Comparison of ENCODE assay signal across 8 cellular contexts in genomic region chr19:57389730-57390598, GRCh38. TPM values are rescaled to one million over a fixed set of nuclear protein-coding genes. Genes with fewer than 3 reads are reported as not detected.
DNase-seq lines count a peak whose midpoint lies in the region; ATAC-seq and TF ChIP-seq lines count a peak whose summit lies in the region.

Gene ZNF548 (plus strand): TSS chr19:57389854. CDS start chr19:57390100, 246 bp downstream.

- H3K27me3 ChIP-seq in left lung, result no peaks in the 10 kb centered on the region

- H3K4me1 ChIP-seq in left lung, result peaks cover 13 to 20% of the 10 kb centered on the region in 2 donors

- H3K9me3 Mint-ChIP-seq in CD14-positive monocyte, result peaks cover 19 to 67% (median 38%) of the 10 kb centered on the region in 7 donors

- peaks cover 0 to 7% of the 10 kb centered on the region in 2 donors for H3K9me3 ChIP-seq in left lung

- ATAC-seq in GM19351 (IDR thresholded peaks at IDR 0.05; ENCODE audit: unreplicated experiment) (peak; percentile 98), HG03521 (IDR thresholded peaks at IDR 0.05; ENCODE audit: unreplicated experiment) (peak; percentile 96), left lung (peak; percentile 99)

- intact Hi-C loops in CD14-positive monocyte (cut with micrococcal nuclease) (loop anchor here (1.0 to 10.0 kb wide), 5 partner anchors 21 to 245 kb away; partner anchors contain the start of genes ZNF17 (in 2 of the 2), TRAPPC2B (in 1 of the 2), ZNF211 (in 1 of the 2) and ZNF304 (in 1 of the 2)), left lung (cut with DNase I) (no loop called here)

- peaks cover 0 to 13% of the 10 kb centered on the region in 2 donors for H3K36me3 ChIP-seq in left lung

- H3K4me3 Mint-ChIP-seq in CD14-positive monocyte, result peak within 1 kb of the TSS; percentile 91 to 98

- peak within 1 kb of the TSS; percentile 87 to 95 (median 91) for H3K27ac Mint-ChIP-seq in CD14-positive monocyte

- DNase-seq in CD14-positive monocyte (ENCODE audit: low spot score) (peak; percentile 98), NCI-H748 treated with DMSO at 0.1 percent for 48 hours (lab: John Stamatoyannopoulos, UW) (peak; percentile 98), dedifferentiated amniotic fluid mesenchymal stem cell (ENCODE audit: extremely low spot score) (peak; percentile 97), left lung (peak; percentile 94 to 95)
- DNase-seq in activated CD4-positive, alpha-beta T cell treated with anti-CD3 and anti-CD28 coated beads, Interleukin-2, amount 50 U/mL, for 24 hours (ENCODE audit: low read depth in 1 of 2, low spot score in 1 of 2), result peak; percentile 95 to 96
- peak; percentile 89 to 92 for DNase-seq in stimulated activated CD4-positive, alpha-beta T cell treated with anti-CD3 and anti-CD28 coated beads, Interleukin-2, amount 100 ng/mL, for 48 hours

- peaks cover 13% of the 10 kb centered on the region for H3K4me1 Mint-ChIP-seq in CD14-positive monocyte

- H3K27me3 Mint-ChIP-seq in CD14-positive monocyte (ENCODE audit: low read depth in 3 of 3), result peaks cover 0 to 6% (median 2%) of the 10 kb centered on the region in 3 donors

- H3K36me3 Mint-ChIP-seq in CD14-positive monocyte, result peaks cover 20 to 26% of the 10 kb centered on the region in 2 donors

- H3K27ac ChIP-seq in left lung, result peak within 1 kb of the TSS; percentile 84 to 85

- peak within 1 kb of the TSS; percentile 93 to 97 for H3K4me3 ChIP-seq in left lung

- TF ChIP-seq CTCF in CD14-positive monocyte (IDR thresholded peaks at IDR 0.05) (no peak), left lung (IDR thresholded peaks at IDR 0.05) (no peak)

RNA-seq across cellular contexts. Expression of gene ZNF548, which starts in this region (rescaled TPM):
- 1 to 10 TPM; 4.6 to 6.0 TPM for polyA plus RNA-seq in CD14-positive monocyte
- total RNA-seq in left lung, result 10 to 100 TPM; 13.8 to 17.1 TPM

Comparison
In these comparisons a context has a peak if more than half of its experiments do, and no peak if none do; other contexts are left out.
1. Peak in every context shown above with its lines: DNase-seq, ATAC-seq, H3K4me3 ChIP-seq and H3K27ac ChIP-seq.
2. intact Hi-C loops: an anchor here in CD14-positive monocyte (1.0 to 10.0 kb wide); none called in left lung.